ENCODE assay signal across 24 cellular contexts in genomic region chr17:58268774-58269556, GRCh38. TPM values are rescaled to one million over a fixed set of nuclear protein-coding genes. Genes with fewer than 3 reads are reported as not detected.
DNase-seq lines count a peak whose midpoint lies in the region; ATAC-seq and TF ChIP-seq lines count a peak whose summit lies in the region.
"Had no signal": no experiment of that assay in that cellular context is flagged by ENCODE, and none has a peak within 500 bp of the region (broad histone marks: within the 10 kb centered on the region; RNA-seq: fewer than 3 reads in every experiment).

No MANE protein-coding gene starts in this region.

- H3K27me3 ChIP-seq in neuronal stem cell (ENCODE audit: control insufficient read depth in 3 of 3, insufficient read depth in 3 of 3, low read depth in 1 of 3, low read length in 3 of 3) (peaks cover 0 to 47% (median 2%) of the 10 kb centered on the region in 3 experiments), upper lobe of right lung (peaks cover 16% of the 10 kb centered on the region)

- no peak overlapping the region for H3K27ac Mint-ChIP-seq in activated CD8-positive, alpha-beta memory T cell treated with anti-CD3 and anti-CD28 coated beads, Interleukin-2, amount 10 ng/mL, durations not matched to agents 7 days and 5 days
- H3K27ac Mint-ChIP-seq: CD8-positive, alpha-beta T cell had no signal

- no peak overlapping the region for H2BK15ac ChIP-seq in neuronal stem cell (ENCODE audit: low read length)

- no peak overlapping the region for H3K4me3 Mint-ChIP-seq in activated CD8-positive, alpha-beta memory T cell treated with anti-CD3 and anti-CD28 coated beads, Interleukin-2, amount 10 ng/mL, durations not matched to agents 7 days and 5 days
- H3K4me3 Mint-ChIP-seq: CD8-positive, alpha-beta T cell had no signal

- peak; percentile 34 for DNase-seq in activated CD8-positive, alpha-beta memory T cell treated with anti-CD3 and anti-CD28 coated beads, Interleukin-2, amount 10 ng/mL, durations not matched to agents 7 days and 5 days
- DNase-seq in activated CD8-positive, alpha-beta memory T cell treated with anti-CD3 and anti-CD28 coated beads for 24 hours: no peak
- DNase-seq in NB4 (ENCODE audit: low read depth) (peak; percentile 70), neuronal stem cell (ENCODE audit: low spot score) (no peak), upper lobe of right lung (peak; percentile 40), HUDEP-2 (lab: John Stamatoyannopoulos, UW; ENCODE audit: unreplicated experiment in 76 of 76) (no peak), NCI-H526 (lab: John Stamatoyannopoulos, UW) (no peak)
- DNase-seq: AML-193, C1 segment of cervical spinal cord, DMS153, GM23248, IMR-90, NCI-H1105 treated with DMSO at 0.1 percent for 48 hours, NCI-H2029 treated with DMSO at 0.1 percent for 48 hours, NCI-H524 treated with DMSO at 0.1 percent for 48 hours, OCI-M1 had no signal

- H3K9me3 Mint-ChIP-seq in activated CD8-positive, alpha-beta memory T cell treated with anti-CD3 and anti-CD28 coated beads, Interleukin-2, amount 10 ng/mL, durations not matched to agents 7 days and 5 days (ENCODE audit: low read depth): no peaks in the 10 kb centered on the region
- H3K9me3 Mint-ChIP-seq: CD8-positive, alpha-beta T cell had no signal

- no peak overlapping the region for H3K4me2 ChIP-seq in neuronal stem cell (ENCODE audit: insufficient read depth, low read length, poor library complexity, severe bottlenecking)

- no peak overlapping the region for H2BK5ac ChIP-seq in neuronal stem cell (ENCODE audit: low read length)

- peak overlapping the region; percentile 1 for H3K9ac ChIP-seq in neuronal stem cell (ENCODE audit: low read depth, low read length, poor library complexity)
- H3K9ac ChIP-seq: GM23248 had no signal

- no peak overlapping the region for H3K18ac ChIP-seq in neuronal stem cell (ENCODE audit: low read length)

- no peak overlapping the region for H4K91ac ChIP-seq in neuronal stem cell (ENCODE audit: low read depth, low read length, poor library complexity)

- H3K9me3 ChIP-seq in neuronal stem cell (replicated peaks in 1 of 2; ENCODE audit: control insufficient read depth in 2 of 2, insufficient read depth in 1 of 2, low read depth in 1 of 2, low read length in 2 of 2): no peaks in the 10 kb centered on the region
- no peaks in the 10 kb centered on the region for H3K9me3 ChIP-seq in upper lobe of right lung
- H3K9me3 ChIP-seq: HAP-1 had no signal

- H3K36me3 ChIP-seq in neuronal stem cell (replicated peaks in 1 of 2; ENCODE audit: control insufficient read depth in 2 of 2, insufficient read depth in 2 of 2, low read length in 2 of 2) (no peaks in the 10 kb centered on the region), upper lobe of right lung (no peaks in the 10 kb centered on the region)
- H3K36me3 ChIP-seq: HAP-1, SJSA1 had no signal

- no peak for ATAC-seq in activated CD8-positive, alpha-beta memory T cell treated with anti-CD3 and anti-CD28 coated beads, Interleukin-2, amount 10 ng/mL, durations not matched to agents 7 days and 5 days
- no peak for ATAC-seq in upper lobe of right lung
- no peak for ATAC-seq in HG03469 (IDR thresholded peaks at IDR 0.05; ENCODE audit: unreplicated experiment)
- ATAC-seq: CD8-positive, alpha-beta T cell; Right ventricle myocardium inferior had no signal

- no peak overlapping the region for H2AK5ac ChIP-seq in neuronal stem cell (ENCODE audit: low read depth, low read length)

- H3K4me3 ChIP-seq in NB4 (ENCODE audit: low read depth, low read length): no peak overlapping the region
- no peak overlapping the region for H3K4me3 ChIP-seq in neuronal stem cell (ENCODE audit: low read length in 2 of 2)
- no peak overlapping the region for H3K4me3 ChIP-seq in upper lobe of right lung
- H3K4me3 ChIP-seq: GM23248, HAP-1, SJSA1 had no signal

- H2BK12ac ChIP-seq in neuronal stem cell (ENCODE audit: low read length): no peak overlapping the region

- H3K23ac ChIP-seq in neuronal stem cell (ENCODE audit: low read depth, low read length, poor library complexity): peak overlapping the region; percentile 31

- H3K27me3 Mint-ChIP-seq in activated CD8-positive, alpha-beta memory T cell treated with anti-CD3 and anti-CD28 coated beads, Interleukin-2, amount 10 ng/mL, durations not matched to agents 7 days and 5 days: peaks cover 24% of the 10 kb centered on the region

- no peak overlapping the region for H3K27ac ChIP-seq in neuronal stem cell (replicated peaks; ENCODE audit: low read length)
- no peak overlapping the region for H3K27ac ChIP-seq in upper lobe of right lung
- H3K27ac ChIP-seq: GM23248, SJSA1 had no signal

- no CpG with 5 or more reads among the region's 6 CpGs for WGBS in neuronal stem cell (ENCODE audit: extremely low coverage in 2 of 2, insufficient read length in 2 of 2, insufficient replicate concordance in 1 of 2), 2 donors

- no peak overlapping the region for H3K14ac ChIP-seq in neuronal stem cell (ENCODE audit: low read length)

- H3K4ac ChIP-seq in neuronal stem cell (ENCODE audit: low read length): no peak overlapping the region

- H2AFZ ChIP-seq in neuronal stem cell (ENCODE audit: low read length): no peak overlapping the region
- H2AFZ ChIP-seq: GM23248 had no signal

- TF ChIP-seq POLR2A in NB4 (IDR thresholded peaks at IDR 0.05; ENCODE audit: extremely low read depth, insufficient read length): no peak

- intact Hi-C loops in upper lobe of right lung (cut with DNase I): no loop called here

- no peak overlapping the region for H4K8ac ChIP-seq in neuronal stem cell (ENCODE audit: low read depth, low read length)

- CTCF ChIA-PET in activated CD8-positive, alpha-beta memory T cell treated with anti-CD3 and anti-CD28 coated beads, Interleukin-2, amount 10 ng/mL, durations not matched to agents 7 days and 5 days (lab: Charles Lee): interaction anchor here (4.1 kb wide), 1 partner anchor 19 kb away, joined by 14 read pairs; no protein-coding TSS in a partner anchor

- no peak overlapping the region for H2BK120ac ChIP-seq in neuronal stem cell (ENCODE audit: low read depth, low read length)

- H3K36me3 Mint-ChIP-seq in activated CD8-positive, alpha-beta memory T cell treated with anti-CD3 and anti-CD28 coated beads, Interleukin-2, amount 10 ng/mL, durations not matched to agents 7 days and 5 days: no peaks in the 10 kb centered on the region
- H3K36me3 Mint-ChIP-seq: CD8-positive, alpha-beta T cell had no signal

- no peaks in the 10 kb centered on the region for H3K4me1 ChIP-seq in neuronal stem cell (ENCODE audit: control insufficient read depth in 2 of 2, insufficient read depth in 1 of 2, low read depth in 1 of 2, low read length in 2 of 2)
- no peaks in the 10 kb centered on the region for H3K4me1 ChIP-seq in upper lobe of right lung
- H3K4me1 ChIP-seq: HAP-1, SJSA1 had no signal

- H3K4me1 Mint-ChIP-seq in activated CD8-positive, alpha-beta memory T cell treated with anti-CD3 and anti-CD28 coated beads, Interleukin-2, amount 10 ng/mL, durations not matched to agents 7 days and 5 days: peaks cover 9% of the 10 kb centered on the region

- TF ChIP-seq CTCF in NB4 (IDR thresholded peaks at IDR 0.05; ENCODE audit: low read depth, low read length): no peak
- TF ChIP-seq CTCF in upper lobe of right lung (IDR thresholded peaks at IDR 0.05): no peak

- no peaks in the 10 kb centered on the region for H3K79me1 ChIP-seq in neuronal stem cell (ENCODE audit: low read depth, low read length)

RNA-seq across cellular contexts. Expression of gene MPO, which starts 11.8 kb away (rescaled TPM):
- under 1 TPM in 1 of 2 experiments, not detected in 1; 0.09 TPM for total RNA-seq in activated CD8-positive, alpha-beta memory T cell treated with anti-CD3 and anti-CD28 coated beads, Interleukin-2, amount 10 ng/mL, durations not matched to agents 7 days and 5 days
- 0.01 TPM for polyA plus RNA-seq in neuronal stem cell (2013, experiment 1 of 2)
- not detected for polyA plus RNA-seq in neuronal stem cell (2013, experiment 2 of 2)
- 0.35 TPM for total RNA-seq in upper lobe of right lung
- total RNA-seq: A172; CD8-positive, alpha-beta T cell; G401; GM23248; IMR-90; SJSA1 had no signal
- polyA plus RNA-seq: AG04450, GM23248, IMR-90 had no signal

RNA-seq across cellular contexts. Expression of gene LPO, which starts 30.6 kb away (rescaled TPM):
- not detected for total RNA-seq in activated CD8-positive, alpha-beta memory T cell treated with anti-CD3 and anti-CD28 coated beads, Interleukin-2, amount 10 ng/mL, durations not matched to agents 7 days and 5 days
- polyA plus RNA-seq in neuronal stem cell (2013, experiment 1 of 2): 0.03 TPM
- 0.04 TPM for polyA plus RNA-seq in neuronal stem cell (2013, experiment 2 of 2)
- total RNA-seq in upper lobe of right lung: not detected
- total RNA-seq: A172; CD8-positive, alpha-beta T cell; G401; GM23248; IMR-90; Right ventricle myocardium inferior; SJSA1 had no signal
- polyA plus RNA-seq: AG04450, IMR-90 had no signal

RNA-seq across cellular contexts. Expression of gene MKS1, which starts 49.9 kb away (rescaled TPM):
- 10 to 100 TPM; 17.8 to 18.2 TPM for total RNA-seq in activated CD8-positive, alpha-beta memory T cell treated with anti-CD3 and anti-CD28 coated beads, Interleukin-2, amount 10 ng/mL, durations not matched to agents 7 days and 5 days
- polyA plus RNA-seq in neuronal stem cell (2013, experiment 1 of 2): 13.6 TPM
- polyA plus RNA-seq in neuronal stem cell (2013, experiment 2 of 2): 14.3 TPM
- total RNA-seq in upper lobe of right lung: 15.9 TPM

RNA-seq across cellular contexts. Expression of gene TSPOAP1, which starts 59.6 kb away (rescaled TPM):
- total RNA-seq in activated CD8-positive, alpha-beta memory T cell treated with anti-CD3 and anti-CD28 coated beads, Interleukin-2, amount 10 ng/mL, durations not matched to agents 7 days and 5 days: 10 to 100 TPM; 25.6 to 66.3 TPM
- polyA plus RNA-seq in neuronal stem cell (2013, experiment 1 of 2): 26.2 TPM
- 25.2 TPM for polyA plus RNA-seq in neuronal stem cell (2013, experiment 2 of 2)
- 21.0 TPM for total RNA-seq in upper lobe of right lung
- total RNA-seq: A172, G401 had no signal

Comparison
In these comparisons a context has a peak if more than half of its experiments do, and no peak if none do; other contexts are left out.
1. DNase-seq: peak in activated CD8-positive, alpha-beta memory T cell treated with anti-CD3 and anti-CD28 coated beads, Interleukin-2, amount 10 ng/mL, durations not matched to agents 7 days and 5 days (single experiment), NB4 (single experiment) and upper lobe of right lung (single experiment); none in activated CD8-positive, alpha-beta memory T cell treated with anti-CD3 and anti-CD28 coated beads for 24 hours (single experiment), neuronal stem cell (single experiment), HUDEP-2 (0 of 76) and NCI-H526 (0 of 2).